11 cellular contexts compared by ENCODE assay signal in the genomic region with DNA sequence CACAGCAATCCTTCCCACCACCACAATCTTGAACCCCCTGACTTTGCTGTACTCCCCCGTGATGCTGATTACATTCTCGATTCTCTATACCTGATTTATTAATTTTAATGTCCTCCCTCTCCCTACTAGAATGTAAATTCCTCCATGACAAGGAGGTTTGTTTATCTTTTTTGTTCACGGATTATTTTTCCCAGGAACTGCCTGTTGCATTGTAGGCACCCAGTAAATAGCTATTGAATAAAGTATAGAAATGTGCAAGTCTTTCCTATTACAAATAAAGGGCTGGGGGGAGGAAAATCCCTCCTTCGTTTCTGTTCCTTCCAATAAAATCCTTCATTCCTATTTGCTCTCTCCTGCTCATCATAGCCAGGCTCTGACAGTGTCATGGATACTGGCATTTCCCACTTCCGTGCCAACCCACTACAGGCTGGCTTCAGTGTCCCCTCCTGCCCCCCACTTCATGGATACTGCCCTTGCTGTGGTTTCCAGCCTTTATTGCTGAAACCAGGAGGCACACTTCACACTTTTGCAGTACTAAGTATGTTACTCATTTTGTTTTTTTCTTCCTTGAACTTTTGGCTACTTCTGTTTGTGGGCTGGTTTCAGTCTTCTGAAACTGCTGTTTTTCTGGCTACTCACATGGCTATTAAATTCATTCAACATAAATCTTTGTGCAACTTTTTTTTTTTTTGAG. TPM values are rescaled to one million over a fixed set of nuclear protein-coding genes. Genes with fewer than 3 reads are reported as not detected.
DNase-seq lines count a peak whose midpoint lies in the region; ATAC-seq and TF ChIP-seq lines count a peak whose summit lies in the region.
"Had no signal": no experiment of that assay in that cellular context is flagged by ENCODE, and none has a peak within 500 bp of the region (broad histone marks: within the 10 kb centered on the region; RNA-seq: fewer than 3 reads in every experiment).

No MANE protein-coding gene starts in this region.

- ATAC-seq in Right ventricle myocardium superior (ENCODE audit: poor library complexity) (peak; percentile 26), Right ventricle myocardium inferior (no peak), T-cell (replicated peaks in 1 of 4) (no peak)
- ATAC-seq: mucosa of descending colon had no signal

- H3K4me3 Mint-ChIP-seq in T-cell = no peak overlapping the region

- intact Hi-C loops in Right ventricle myocardium superior (cut with DNase I) (loop anchor here (10.0 kb wide), 1 partner anchor 47 kb away; no protein-coding TSS in a partner anchor), Right ventricle myocardium inferior (cut with DNase I) (no loop called here), vagina (cut with DNase I) (loop anchor here (10.0 kb wide), 1 partner anchor 117 kb away; no protein-coding TSS in a partner anchor)

- H3K9ac ChIP-seq in muscle layer of colon (ENCODE audit: low read length) = no peak overlapping the region

- CTCF ChIA-PET in T-cell (lab: Charles Lee) = interaction anchor here in 1 of 2 donors (0.5 to 1.2 kb wide), 2 partner anchors 8 to 625 kb away, joined by 4 to 7 read pairs; a partner anchor contains a TSS

- no peaks in the 10 kb centered on the region for H3K36me3 Mint-ChIP-seq in T-cell

- H3K4me1 Mint-ChIP-seq in T-cell = peaks cover 19 to 29% (median 28%) of the 10 kb centered on the region in 3 donors

- no peaks in the 10 kb centered on the region for H3K9me3 Mint-ChIP-seq in T-cell

- H3K4me1 ChIP-seq in muscle layer of colon (ENCODE audit: insufficient read depth, low read length) = peaks cover 49% of the 10 kb centered on the region
- H3K4me1 ChIP-seq in vagina = peaks cover 65% of the 10 kb centered on the region

- no peaks in the 10 kb centered on the region for H3K27me3 Mint-ChIP-seq in T-cell

- no peaks in the 10 kb centered on the region for H3K27me3 ChIP-seq in muscle layer of colon (ENCODE audit: control insufficient read depth in 1 of 2, insufficient read depth in 2 of 2, low read length in 2 of 2)
- no peaks in the 10 kb centered on the region for H3K27me3 ChIP-seq in vagina
- H3K27me3 ChIP-seq in WERI-Rb-1 (ENCODE audit: insufficient read depth, low read depth, severe bottlenecking) = no peaks in the 10 kb centered on the region

- no peaks in the 10 kb centered on the region for H3K9me3 ChIP-seq in muscle layer of colon (ENCODE audit: low read length)
- H3K9me3 ChIP-seq in vagina = no peaks in the 10 kb centered on the region
- H3K9me3 ChIP-seq in WERI-Rb-1 (ENCODE audit: severe bottlenecking) = no peaks in the 10 kb centered on the region
- H3K9me3 ChIP-seq: mucosa of descending colon had no signal

- DNase-seq in Right ventricle myocardium superior (no peak), Right ventricle myocardium inferior (ENCODE audit: missing footprints) (no peak), choroid plexus epithelial cell (ENCODE audit: low read depth) (peak; percentile 52), vagina (ENCODE audit: extremely low spot score in 2 of 2) (no peak), T-cell (no peak), mucosa of gallbladder (ENCODE audit: low spot score) (no peak), WERI-Rb-1 (no peak)
- DNase-seq: Karpas-422, mucosa of descending colon had no signal

- TF ChIP-seq CTCF in choroid plexus epithelial cell (conservative IDR thresholded peaks at IDR 0.05; ENCODE audit: low read depth, low read length) (no peak), vagina (IDR thresholded peaks at IDR 0.05) (no peak), WERI-Rb-1 (IDR thresholded peaks at IDR 0.05; ENCODE audit: low read depth, low read length) (no peak)

- no peak for TF ChIP-seq POLR2A in vagina (IDR thresholded peaks at IDR 0.05)

- no peaks in the 10 kb centered on the region for H3K36me3 ChIP-seq in muscle layer of colon (ENCODE audit: insufficient read depth, low read length)
- H3K36me3 ChIP-seq in vagina = no peaks in the 10 kb centered on the region
- peaks cover 14% of the 10 kb centered on the region for H3K36me3 ChIP-seq in WERI-Rb-1

- H3K4me3 ChIP-seq in choroid plexus epithelial cell (ENCODE audit: low read depth, low read length) = no peak overlapping the region
- H3K4me3 ChIP-seq in muscle layer of colon (ENCODE audit: low read depth in 1 of 2, low read length in 2 of 2) = peak overlapping the region in 1 of 2 donors; percentile 38
- H3K4me3 ChIP-seq in vagina = no peak overlapping the region
- H3K4me3 ChIP-seq in WERI-Rb-1 (ENCODE audit: low read depth, low read length) = no peak overlapping the region
- H3K4me3 ChIP-seq: mucosa of descending colon had no signal

- H3K27ac Mint-ChIP-seq in T-cell = no peak overlapping the region

- POLR2A ChIA-PET in T-cell (lab: Charles Lee) = no interaction called here

- H3K27ac ChIP-seq in muscle layer of colon (ENCODE audit: low read depth, low read length) = peak overlapping the region; percentile 42
- peak overlapping the region; percentile 30 for H3K27ac ChIP-seq in vagina
- no peak overlapping the region for H3K27ac ChIP-seq in WERI-Rb-1
- H3K27ac ChIP-seq: C4-2B had no signal

RNA-seq across cellular contexts. Expression of a gene that starts 7.5 kb away (rescaled TPM):
- 66.8 TPM for total RNA-seq in Right ventricle myocardium superior
- total RNA-seq in Right ventricle myocardium inferior = 70.0 TPM
- 45.4 TPM for total RNA-seq in vagina
- 10 to 100 TPM; 10.3 to 15.3 (median 13.8) TPM for total RNA-seq in T-cell
- total RNA-seq in mucosa of gallbladder = 45.7 TPM
